ENCODE assay signal across 8 cellular contexts in genomic region chr16:10743227-10743609, GRCh38. TPM values are rescaled to one million over a fixed set of nuclear protein-coding genes. Genes with fewer than 3 reads are reported as not detected.
DNase-seq lines count a peak whose midpoint lies in the region; ATAC-seq and TF ChIP-seq lines count a peak whose summit lies in the region.

No MANE protein-coding gene starts in this region.

- H3K9me3 ChIP-seq in right atrium auricular region: no peaks in the 10 kb centered on the region
- no peaks in the 10 kb centered on the region for H3K9me3 ChIP-seq in breast epithelium
- H3K9me3 ChIP-seq in mucosa of descending colon: no peaks in the 10 kb centered on the region

- intact Hi-C loops in left ventricle myocardium superior (cut with micrococcal nuclease): loop anchor here (10.0 kb wide), 2 partner anchors 82 to 172 kb away; no protein-coding TSS in a partner anchor
- intact Hi-C loops in breast epithelium (cut with DNase I; ENCODE audit: low total_unique reads): no loop called here
- intact Hi-C loops in mucosa of descending colon (cut with DNase I, micrococcal nuclease): loop anchor here in 1 of 2 donors (5.0 kb wide), 1 partner anchor 179 kb away; no protein-coding TSS in a partner anchor

- H3K36me3 ChIP-seq in right atrium auricular region (peaks cover 13% of the 10 kb centered on the region), breast epithelium (no peaks in the 10 kb centered on the region), mucosa of descending colon (ENCODE audit: low read depth) (no peaks in the 10 kb centered on the region)

- DNase-seq in right atrium auricular region (ENCODE audit: low spot score): no peak
- no peak for DNase-seq in left ventricle myocardium superior
- no peak for DNase-seq in breast epithelium (ENCODE audit: low spot score in 2 of 2)
- no peak for DNase-seq in mucosa of descending colon
- DNase-seq in HUDEP-2 (lab: John Stamatoyannopoulos, UW; ENCODE audit: unreplicated experiment in 76 of 76): no peak
- DNase-seq in COLO668 (lab: John Stamatoyannopoulos, UW; ENCODE audit: unreplicated experiment): no peak
- DNase-seq in GDM1 (lab: John Stamatoyannopoulos, UW): no peak
- no peak for DNase-seq in activated CD8-positive, alpha-beta memory T cell treated with anti-CD3 and anti-CD28 coated beads, Interleukin-2, amount 50 U/mL, for 48 hours

- ATAC-seq in left ventricle myocardium superior (no peak), mucosa of descending colon (no peak)

- peak overlapping the region; percentile 99 for H3K27ac ChIP-seq in right atrium auricular region
- peak overlapping the region; percentile 98 to 99 for H3K27ac ChIP-seq in breast epithelium

- H3K4me1 ChIP-seq in right atrium auricular region: peaks cover 0 to 44% of the 10 kb centered on the region in 2 donors
- no peaks in the 10 kb centered on the region for H3K4me1 ChIP-seq in breast epithelium
- H3K4me1 ChIP-seq in mucosa of descending colon (ENCODE audit: low read depth): peaks cover 4% of the 10 kb centered on the region

- no peak for TF ChIP-seq POLR2A in breast epithelium (IDR thresholded peaks at IDR 0.05)

- TF ChIP-seq CTCF in right atrium auricular region (IDR thresholded peaks at IDR 0.05) (no peak), breast epithelium (IDR thresholded peaks at IDR 0.05) (no peak), mucosa of descending colon (IDR thresholded peaks at IDR 0.05) (no peak)

- no peaks in the 10 kb centered on the region for H3K27me3 ChIP-seq in right atrium auricular region
- H3K27me3 ChIP-seq in breast epithelium: no peaks in the 10 kb centered on the region

- peak overlapping the region; percentile 65 for H3K4me3 ChIP-seq in right atrium auricular region
- H3K4me3 ChIP-seq in breast epithelium: peak overlapping the region; percentile 57 to 84 (median 64)
- peak overlapping the region; percentile 25 for H3K4me3 ChIP-seq in mucosa of descending colon

RNA-seq across cellular contexts. Expression of gene NUBP1, which starts 0.4 kb away (rescaled TPM):
- 10 to 100 TPM; 37.5 to 45.9 TPM for total RNA-seq in right atrium auricular region
- 45.9 TPM for total RNA-seq in left ventricle myocardium superior
- total RNA-seq in breast epithelium: 10 to 100 TPM; 19.7 to 32.1 (median 28.8) TPM
- total RNA-seq in mucosa of descending colon: 10 to 100 TPM; 24.1 to 34.8 (median 24.6) TPM

RNA-seq across cellular contexts. Expression of gene TEKT5, which starts 48.5 kb away (rescaled TPM):
- total RNA-seq in right atrium auricular region (not detected), left ventricle myocardium superior (not detected), breast epithelium (not detected), mucosa of descending colon (under 1 TPM; 0.28 to 0.90 (median 0.46) TPM)
